ENCODE assay signal across 8 cellular contexts in genomic region chr19:43699506-43700367, GRCh38. TPM values are rescaled to one million over a fixed set of nuclear protein-coding genes. Genes with fewer than 3 reads are reported as not detected.
DNase-seq lines count a peak whose midpoint lies in the region; ATAC-seq and TF ChIP-seq lines count a peak whose summit lies in the region.

No MANE protein-coding gene starts in this region.

- H3F3A ChIP-seq in GM23338 (replicated peaks; ENCODE audit: low read depth) = no peaks in the 10 kb centered on the region

- no peaks in the 10 kb centered on the region; the same call in 1 of the 2 replicates for H4K20me1 ChIP-seq in GM23338 (replicated peaks; ENCODE audit: insufficient read depth)
- no peaks in the 10 kb centered on the region for H4K20me1 ChIP-seq in osteoblast (ENCODE audit: insufficient read depth, low read length)

- H3K9me3 Mint-ChIP-seq in GM23338 (no peaks in the 10 kb centered on the region; the same call in 1 of the 3 replicates), T-cell (no peaks in the 10 kb centered on the region)

- H3K36me3 Mint-ChIP-seq in GM23338 (ENCODE audit: low read depth) (no peaks in the 10 kb centered on the region), T-cell (no peaks in the 10 kb centered on the region)

- no peak overlapping the region for H3K27ac ChIP-seq in GM23338 (ENCODE audit: low read depth)
- peak overlapping the region; percentile 75 for H3K27ac ChIP-seq in osteoblast (ENCODE audit: low read depth, low read length)

- H3K4me2 ChIP-seq in GM23338 (peak overlapping the region; percentile 78), osteoblast (ENCODE audit: insufficient read depth, low read length) (peak overlapping the region; percentile 80)

- H3K9me3 ChIP-seq in osteoblast (ENCODE audit: low read depth, low read length) = peaks cover 2% of the 10 kb centered on the region
- no peaks in the 10 kb centered on the region for H3K9me3 ChIP-seq in MG63

- peaks cover 21% of the 10 kb centered on the region for H3K27me3 Mint-ChIP-seq in GM23338 (ENCODE audit: insufficient read depth, low read depth, poor library complexity)
- peaks cover 8 to 14% of the 10 kb centered on the region in 2 donors for H3K27me3 Mint-ChIP-seq in T-cell

- TF ChIP-seq CTCF in GM23338 (conservative IDR thresholded peaks at IDR 0.05; ENCODE audit: low read depth in 2 of 2) (peak; percentile 29 to 67; a peak in 2 of 4 replicates), foreskin fibroblast (IDR thresholded peaks at IDR 0.05; ENCODE audit: low read depth, low read length) (peak; percentile 4), osteoblast (IDR thresholded peaks at IDR 0.05; ENCODE audit: extremely low read depth, low read depth, low read length) (no peak)

- CTCF ChIA-PET in T-cell (lab: Charles Lee) = no interaction called here

- ATAC-seq in GM23338 (peak; percentile 98), T-cell (replicated peaks in 1 of 4) (no peak), GM21717 (IDR thresholded peaks at IDR 0.05; ENCODE audit: unreplicated experiment) (no peak)

- H3K27ac Mint-ChIP-seq in GM23338 (no peak overlapping the region), T-cell (peak overlapping the region; percentile 92 to 94)

- H3K4me1 ChIP-seq in GM23338 (ENCODE audit: insufficient read depth) (no peaks in the 10 kb centered on the region), osteoblast (ENCODE audit: insufficient read depth, low read length) (peaks cover 21% of the 10 kb centered on the region)

- POLR2A ChIA-PET in T-cell (lab: Charles Lee) = no interaction called here

- DNase-seq in GM23338 (ENCODE audit: low spot score) (peak; percentile 93), T-cell (peak in 2 of 34 experiments; percentile 6 to 7), foreskin fibroblast (peak; percentile 15 to 54), osteoblast (ENCODE audit: insufficient read length, low spot score, missing footprints) (peak; percentile 56), SHP77 (lab: John Stamatoyannopoulos, UW) (no peak), MG63 (no peak), inferior parietal cortex (ENCODE audit: extremely low spot score) (no peak)

- H3K4me3 ChIP-seq in GM23338 (peak overlapping the region; percentile 57), foreskin fibroblast (ENCODE audit: low read depth in 1 of 2, low read length in 2 of 2) (peak overlapping the region; percentile 7 to 29), osteoblast (ENCODE audit: insufficient read depth, low read length) (peak overlapping the region; percentile 61), MG63 (no peak overlapping the region)

- H3K9me2 ChIP-seq in GM23338 (ENCODE audit: insufficient read depth) = no peaks in the 10 kb centered on the region

- H3K4me3 Mint-ChIP-seq in GM23338 = peak overlapping the region; percentile 44
- peak overlapping the region; percentile 60 to 83 (median 78) for H3K4me3 Mint-ChIP-seq in T-cell

- H3K4me1 Mint-ChIP-seq in GM23338 = peaks cover 6% of the 10 kb centered on the region; the same call in 2 of the 3 replicates
- H3K4me1 Mint-ChIP-seq in T-cell = peaks cover 21 to 25% (median 22%) of the 10 kb centered on the region in 3 donors

- no peaks in the 10 kb centered on the region for H3K36me3 ChIP-seq in GM23338 (ENCODE audit: insufficient read depth)
- no peaks in the 10 kb centered on the region for H3K36me3 ChIP-seq in osteoblast (ENCODE audit: insufficient read depth, low read length)
- no peaks in the 10 kb centered on the region for H3K36me3 ChIP-seq in MG63

- H3K79me2 ChIP-seq in GM23338 (replicated peaks; ENCODE audit: insufficient read depth) (no peaks in the 10 kb centered on the region), osteoblast (ENCODE audit: insufficient read depth, low read length) (no peaks in the 10 kb centered on the region)

- H2AFZ ChIP-seq in GM23338 (peak overlapping the region; percentile 66; the same call in 1 of the 2 replicates), osteoblast (ENCODE audit: low read length) (peak overlapping the region; percentile 94)

- peaks cover 24% of the 10 kb centered on the region for H3K27me3 ChIP-seq in GM23338 (ENCODE audit: insufficient read depth)
- no peaks in the 10 kb centered on the region for H3K27me3 ChIP-seq in osteoblast (ENCODE audit: insufficient read depth, low read length)
- H3K27me3 ChIP-seq in MG63 = no peaks in the 10 kb centered on the region; the same call in 1 of the 2 replicates

TF ChIP-seq in GM23338, 12 proteins besides CTCF, POLR2A, EP300 and RAD21 (continues in another document):
- TF ChIP-seq ZNF114 (CRISPR knock-in tag; IDR thresholded peaks at IDR 0.05) = no peak
- TF ChIP-seq NANOG (IDR thresholded peaks at IDR 0.05; ENCODE audit: borderline replicate concordance) = no peak
- no peak for TF ChIP-seq ZNF331 (CRISPR knock-in tag; IDR thresholded peaks at IDR 0.05; ENCODE audit: low read depth)
- no peak for TF ChIP-seq ETS1 (IDR thresholded peaks at IDR 0.05)
- TF ChIP-seq JUNB (IDR thresholded peaks at IDR 0.05; ENCODE audit: unreplicated experiment) = no peak
- no peak for TF ChIP-seq CREB1 (CRISPR knock-in tag; IDR thresholded peaks at IDR 0.05; ENCODE audit: low read depth)
- no peak for TF ChIP-seq EZH2phosphoT487 (IDR thresholded peaks at IDR 0.05; ENCODE audit: unreplicated experiment)
- no peak for TF ChIP-seq POLR2AphosphoS5 (IDR thresholded peaks at IDR 0.05; ENCODE audit: low read depth)

RNA-seq across cellular contexts. Expression of gene IRGC, which starts 16.1 kb away (rescaled TPM):
- total RNA-seq in GM23338 (2014; rRNA removed; shearing (Covaris generic)) = not detected in 2 replicates
- polyA plus RNA-seq in GM23338 (2016; fragmentation: Nextera tagmentation; extraction: Ambion mirVana) = not detected in 2 replicates
- total RNA-seq in T-cell (not detected), osteoblast (not detected in 2 replicates)
- not detected in 2 replicates for total RNA-seq in MG63 (2014; rRNA removed; shearing (Covaris generic); ENCODE audit: low replicate concordance)

RNA-seq across cellular contexts. Expression of gene PLAUR, which starts 29.8 kb away (rescaled TPM):
- 11.1 and 16.5 TPM in 2 replicates for total RNA-seq in GM23338 (2014; rRNA removed; shearing (Covaris generic))
- 20.6 and 21.3 TPM in 2 replicates for polyA plus RNA-seq in GM23338 (2016; fragmentation: Nextera tagmentation; extraction: Ambion mirVana)
- total RNA-seq in T-cell = 1 to 10 TPM; 3.0 to 7.7 (median 4.2) TPM
- total RNA-seq in osteoblast = 52.5 and 62.2 TPM in 2 replicates
- total RNA-seq in MG63 (2014; rRNA removed; shearing (Covaris generic); ENCODE audit: low replicate concordance) = 14.7 and 43.2 TPM in 2 replicates

RNA-seq across cellular contexts. Expression of gene SMG9, which starts 55.0 kb away (rescaled TPM):
- total RNA-seq in GM23338 (2014; rRNA removed; shearing (Covaris generic)) = 6.3 and 13.2 TPM in 2 replicates
- polyA plus RNA-seq in GM23338 (2016; fragmentation: Nextera tagmentation; extraction: Ambion mirVana) = 14.0 and 15.7 TPM in 2 replicates
- total RNA-seq in T-cell (10 to 100 TPM; 50.3 to 64.3 (median 56.8) TPM), osteoblast (14.5 and 17.4 TPM in 2 replicates)
- total RNA-seq in MG63 (2014; rRNA removed; shearing (Covaris generic); ENCODE audit: low replicate concordance) = 40.8 and 58.6 TPM in 2 replicates

Comparison
In these comparisons a context has a peak if more than half of its experiments do, and no peak if none do; other contexts are left out.
1. DNase-seq: peak in GM23338 (single experiment), foreskin fibroblast (2 of 2) and osteoblast (single experiment); none in SHP77 (0 of 2), MG63 (single experiment) and inferior parietal cortex (single experiment).